In the genomic region with DNA sequence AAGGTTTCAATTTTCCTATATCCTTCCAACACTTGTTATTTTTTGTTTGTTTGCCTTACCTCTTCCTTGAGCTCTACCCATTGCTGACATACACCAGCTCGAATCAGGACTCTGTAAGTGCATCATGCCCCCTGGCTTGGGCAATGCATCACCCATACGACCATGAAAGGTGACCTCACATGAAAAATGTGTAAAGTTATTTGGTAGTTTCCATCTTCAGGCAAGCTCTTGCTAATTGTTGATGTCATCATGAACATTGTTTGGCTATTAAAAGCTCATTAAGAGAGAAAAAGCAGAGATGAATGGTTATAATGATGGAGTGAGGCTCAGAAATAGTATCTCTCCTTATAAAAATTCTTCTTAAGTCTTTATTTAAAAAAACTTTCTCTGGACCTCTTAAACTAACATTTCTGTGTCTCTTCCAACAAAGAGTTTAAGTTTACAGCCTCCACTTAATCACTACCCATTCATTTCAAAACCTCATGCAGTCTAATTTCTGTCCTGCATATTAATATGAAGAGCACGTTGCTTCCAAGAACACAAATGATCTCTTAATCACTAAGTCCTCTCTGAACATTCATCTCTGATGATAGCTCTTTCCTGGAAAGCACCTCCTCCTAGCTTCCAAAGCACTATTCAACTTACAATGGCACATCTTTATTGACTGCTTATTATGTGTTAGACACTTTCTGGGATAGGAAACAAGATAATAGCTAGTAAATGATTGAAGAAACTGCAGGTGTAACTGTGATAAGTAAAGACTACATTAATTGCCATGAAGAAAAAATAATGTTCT, we compare ENCODE assay signal across 1 cellular context.
TF ChIP-seq lines count a peak whose summit lies in the region.

No MANE protein-coding gene starts in this region.

TF ChIP-seq in IMR-90, 13 proteins besides CTCF, POLR2A, EP300 and RAD21 (continued from another document):
- TF ChIP-seq NFE2L2 (IDR thresholded peaks at IDR 0.05; ENCODE audit: low read depth, low read length) (no peak), RFX5 (IDR thresholded peaks at IDR 0.05; ENCODE audit: low read depth, low read length) (no peak), RCOR1 (IDR thresholded peaks at IDR 0.05; ENCODE audit: insufficient replicate concordance, low read length) (no peak), MXI1 (IDR thresholded peaks at IDR 0.05; ENCODE audit: borderline replicate concordance, low read depth, low read length) (no peak), CHD1 (IDR thresholded peaks at IDR 0.05; ENCODE audit: low read depth, low read length) (no peak), FOS (IDR thresholded peaks at IDR 0.05; ENCODE audit: low read depth, low read length) (no peak), BHLHE40 (IDR thresholded peaks at IDR 0.05; ENCODE audit: low read depth, low read length) (no peak), CEBPB (IDR thresholded peaks at IDR 0.05; ENCODE audit: low read depth, low read length) (no peak)
- TF ChIP-seq, protein P1, sequence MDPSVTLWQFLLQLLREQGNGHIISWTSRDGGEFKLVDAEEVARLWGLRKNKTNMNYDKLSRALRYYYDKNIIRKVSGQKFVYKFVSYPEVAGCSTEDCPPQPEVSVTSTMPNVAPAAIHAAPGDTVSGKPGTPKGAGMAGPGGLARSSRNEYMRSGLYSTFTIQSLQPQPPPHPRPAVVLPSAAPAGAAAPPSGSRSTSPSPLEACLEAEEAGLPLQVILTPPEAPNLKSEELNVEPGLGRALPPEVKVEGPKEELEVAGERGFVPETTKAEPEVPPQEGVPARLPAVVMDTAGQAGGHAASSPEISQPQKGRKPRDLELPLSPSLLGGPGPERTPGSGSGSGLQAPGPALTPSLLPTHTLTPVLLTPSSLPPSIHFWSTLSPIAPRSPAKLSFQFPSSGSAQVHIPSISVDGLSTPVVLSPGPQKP (IDR thresholded peaks at IDR 0.05; ENCODE audit: borderline replicate concordance, low read depth, low read length): no peak
- TF ChIP-seq, protein P2, sequence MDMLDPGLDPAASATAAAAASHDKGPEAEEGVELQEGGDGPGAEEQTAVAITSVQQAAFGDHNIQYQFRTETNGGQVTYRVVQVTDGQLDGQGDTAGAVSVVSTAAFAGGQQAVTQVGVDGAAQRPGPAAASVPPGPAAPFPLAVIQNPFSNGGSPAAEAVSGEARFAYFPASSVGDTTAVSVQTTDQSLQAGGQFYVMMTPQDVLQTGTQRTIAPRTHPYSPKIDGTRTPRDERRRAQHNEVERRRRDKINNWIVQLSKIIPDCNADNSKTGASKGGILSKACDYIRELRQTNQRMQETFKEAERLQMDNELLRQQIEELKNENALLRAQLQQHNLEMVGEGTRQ (IDR thresholded peaks at IDR 0.05; ENCODE audit: low read depth, low read length): no peak
